8 cellular contexts compared by ENCODE assay signal in genomic region chr1:30824736-30825429, GRCh38.
DNase-seq lines count a peak whose midpoint lies in the region; ATAC-seq, FAIRE-seq and TF ChIP-seq lines count a peak whose summit lies in the region.

No MANE protein-coding gene starts in this region.

- no peak for FAIRE-seq in astrocyte (lab: Jason Lieb, UNC)

- H3K9me3 Mint-ChIP-seq in astrocyte (ENCODE audit: unreplicated experiment): no peaks in the 10 kb centered on the region
- H3K9me3 Mint-ChIP-seq in type B pancreatic cell: no peaks in the 10 kb centered on the region

- CTCF ChIA-PET in PC-9 (lab: Charles Lee): no interaction called here

- H3K27ac Mint-ChIP-seq in astrocyte (ENCODE audit: unreplicated experiment) (peak overlapping the region; percentile 64), type B pancreatic cell (no peak overlapping the region)

- no peaks in the 10 kb centered on the region for H3K36me3 Mint-ChIP-seq in astrocyte (ENCODE audit: low read depth, unreplicated experiment)
- no peaks in the 10 kb centered on the region for H3K36me3 Mint-ChIP-seq in type B pancreatic cell

- TF ChIP-seq CTCF in heart right ventricle (IDR thresholded peaks at IDR 0.05) (no peak), astrocyte (IDR thresholded peaks at IDR 0.05; ENCODE audit: insufficient read depth, low read depth, low read length) (no peak), lower lobe of right lung (IDR thresholded peaks at IDR 0.05) (no peak), type B pancreatic cell (conservative IDR thresholded peaks at IDR 0.05) (no peak), PC-9 (conservative IDR thresholded peaks at IDR 0.05) (no peak)

- H3K4me2 ChIP-seq in astrocyte (ENCODE audit: low read length): peak overlapping the region; percentile 93
- no peak overlapping the region for H3K4me2 ChIP-seq in PC-9

- peaks cover 12% of the 10 kb centered on the region; the same call in 1 of the 2 replicates for H3F3A ChIP-seq in PC-9 (ENCODE audit: insufficient read depth, low read depth)

- peak overlapping the region; percentile 32 for H3K9ac ChIP-seq in astrocyte (ENCODE audit: low read length)

- H3K9me2 ChIP-seq in PC-9 (ENCODE audit: insufficient read depth): no peaks in the 10 kb centered on the region

- no peaks in the 10 kb centered on the region for H3K36me3 ChIP-seq in heart right ventricle
- no peaks in the 10 kb centered on the region for H3K36me3 ChIP-seq in astrocyte (ENCODE audit: insufficient read depth, low read length)
- H3K36me3 ChIP-seq in lower lobe of right lung: no peaks in the 10 kb centered on the region
- no peaks in the 10 kb centered on the region for H3K36me3 ChIP-seq in PC-9 (ENCODE audit: low read depth)

- H3K27ac ChIP-seq in heart right ventricle (peak overlapping the region in 9 of 10 donors; percentile 87 to 97 (median 93)), astrocyte (ENCODE audit: low read depth, low read length) (no peak overlapping the region), lower lobe of right lung (peak overlapping the region; percentile 83), PC-9 (no peak overlapping the region)

- POLR2A ChIA-PET in PC-9 (lab: Charles Lee; ENCODE audit: unreplicated experiment): interaction anchor here (0.5 kb wide), 1 partner anchor 16 kb away, joined by 3 read pairs; no protein-coding TSS in a partner anchor

- H3K4me3 ChIP-seq in heart right ventricle: peak overlapping the region in 7 of 10 donors; percentile 42 to 55 (median 52)
- peak overlapping the region; percentile 46 for H3K4me3 ChIP-seq in astrocyte (ENCODE audit: insufficient read depth, low read depth, low read length)
- peak overlapping the region; percentile 38 for H3K4me3 ChIP-seq in lower lobe of right lung
- H3K4me3 ChIP-seq in PC-9: no peak overlapping the region

- H3K4me1 Mint-ChIP-seq in astrocyte (ENCODE audit: low read depth, unreplicated experiment): peaks cover 38% of the 10 kb centered on the region
- peaks cover 29% of the 10 kb centered on the region for H3K4me1 Mint-ChIP-seq in type B pancreatic cell (ENCODE audit: unreplicated experiment)

- intact Hi-C loops in heart right ventricle (cut with DNase I): no loop called here
- intact Hi-C loops in Right ventricle myocardium superior (cut with DNase I): no loop called here
- intact Hi-C loops in lower lobe of right lung (cut with DNase I): no loop called here
- intact Hi-C loops in PC-9 (cut with micrococcal nuclease; ENCODE audit: unreplicated experiment): no loop called here

- BruUV-seq in PC-9 (replicated peaks; lab: Mats Ljungman, UMichigan): no TSS peak

- no peaks in the 10 kb centered on the region for H3K9me3 ChIP-seq in heart right ventricle
- H3K9me3 ChIP-seq in astrocyte (ENCODE audit: insufficient read depth, low read depth, low read length): peaks cover 4% of the 10 kb centered on the region
- no peaks in the 10 kb centered on the region for H3K9me3 ChIP-seq in lower lobe of right lung
- H3K9me3 ChIP-seq in PC-9 (ENCODE audit: insufficient read depth, low read depth): no peaks in the 10 kb centered on the region

- peak overlapping the region; percentile 67 for H2AFZ ChIP-seq in astrocyte (ENCODE audit: low read depth, low read length)
- no peak overlapping the region for H2AFZ ChIP-seq in PC-9

- H4K20me1 ChIP-seq in astrocyte (ENCODE audit: insufficient read depth, low read length) (no peaks in the 10 kb centered on the region), PC-9 (ENCODE audit: insufficient read depth) (no peaks in the 10 kb centered on the region)

- peaks cover 8% of the 10 kb centered on the region for H3K27me3 Mint-ChIP-seq in astrocyte (ENCODE audit: low read depth, unreplicated experiment)
- peaks cover 49% of the 10 kb centered on the region for H3K27me3 Mint-ChIP-seq in type B pancreatic cell

- peak overlapping the region; percentile 77 for H3K4me3 Mint-ChIP-seq in astrocyte (ENCODE audit: unreplicated experiment)
- H3K4me3 Mint-ChIP-seq in type B pancreatic cell: peak overlapping the region; percentile 89

- H3K4me1 ChIP-seq in heart right ventricle (peaks cover 4 to 45% (median 23%) of the 10 kb centered on the region in 9 donors), astrocyte (ENCODE audit: insufficient read depth, low read length) (peaks cover 15% of the 10 kb centered on the region), lower lobe of right lung (peaks cover 15% of the 10 kb centered on the region), PC-9 (replicated peaks; ENCODE audit: insufficient read depth) (peaks cover 12% of the 10 kb centered on the region)

- no peaks in the 10 kb centered on the region for H3K79me2 ChIP-seq in astrocyte (ENCODE audit: insufficient read depth, low read length)
- H3K79me2 ChIP-seq in PC-9 (ENCODE audit: low read depth): no peaks in the 10 kb centered on the region

- H3K27me3 ChIP-seq in heart right ventricle: peaks cover 0 to 56% (median 0%) of the 10 kb centered on the region in 7 donors
- H3K27me3 ChIP-seq in astrocyte (ENCODE audit: insufficient read depth, low read length): peaks cover 4% of the 10 kb centered on the region
- no peaks in the 10 kb centered on the region for H3K27me3 ChIP-seq in lower lobe of right lung (ENCODE audit: low read depth)
- H3K27me3 ChIP-seq in PC-9 (ENCODE audit: insufficient read depth, low read depth): peaks cover 24% of the 10 kb centered on the region; the same call in 1 of the 2 replicates

- ATAC-seq in heart right ventricle (no peak), Right ventricle myocardium superior (ENCODE audit: poor library complexity) (no peak), lower lobe of right lung (no peak), GM18861 (IDR thresholded peaks at IDR 0.05; ENCODE audit: unreplicated experiment) (no peak)

- WGBS in heart right ventricle, 2 donors: 21 to 25% methylated on average over 12 of the region's 12 CpGs

- DNase-seq in heart right ventricle (no peak), Right ventricle myocardium superior (no peak), astrocyte (ENCODE audit: low read depth) (no peak), lower lobe of right lung (no peak), type B pancreatic cell (ENCODE audit: extremely low spot score, unreplicated experiment) (no peak), PC-9 (no peak), AML-193 (lab: John Stamatoyannopoulos, UW) (no peak)

Comparison
In these comparisons a context has a peak if more than half of its experiments do, and no peak if none do; other contexts are left out.
1. H3K27ac ChIP-seq: peak in heart right ventricle (9 of 10) and lower lobe of right lung (single experiment); none in astrocyte (single experiment) and PC-9 (single experiment).